ENCODE assay signal across 22 cellular contexts in the genomic region with DNA sequence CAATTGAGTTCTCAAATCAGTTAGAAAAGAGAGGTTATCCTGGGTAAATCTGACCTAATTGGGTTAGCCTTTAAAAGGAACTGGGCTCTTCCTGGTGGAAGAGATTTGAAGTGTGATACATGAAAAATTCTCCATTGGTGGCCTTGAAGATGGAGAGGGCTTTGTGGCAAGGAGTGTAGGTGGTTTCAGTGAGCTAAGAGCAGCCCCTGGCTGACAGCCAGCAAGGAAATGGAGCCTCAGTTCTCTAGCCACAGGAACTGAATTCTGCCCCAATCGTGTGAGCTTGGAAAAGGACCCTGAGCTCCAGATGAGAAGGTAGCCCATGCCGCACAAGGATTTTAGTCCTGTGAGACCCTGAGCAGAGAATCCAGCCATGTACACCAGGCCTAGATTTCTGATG. TPM values are rescaled to one million over a fixed set of nuclear protein-coding genes. Genes with fewer than 3 reads are reported as not detected.
DNase-seq lines count a peak whose midpoint lies in the region; ATAC-seq and TF ChIP-seq lines count a peak whose summit lies in the region.
"Had no signal": no experiment of that assay in that cellular context is flagged by ENCODE, and none has a peak within 500 bp of the region (broad histone marks: within the 10 kb centered on the region; RNA-seq: fewer than 3 reads in every experiment).

No MANE protein-coding gene starts in this region.

- H3K4me3 Mint-ChIP-seq in stimulated activated naive CD8-positive, alpha-beta T cell treated with anti-CD3 and anti-CD28 coated beads, Interleukin-15, amount 100 ng/mL, for 72 hours: no peak overlapping the region
- H3K4me3 Mint-ChIP-seq: activated CD8-positive, alpha-beta memory T cell treated with anti-CD3 and anti-CD28 coated beads, Interleukin-2, amount 10 ng/mL, durations not matched to agents 7 days and 5 days; CD8-positive, alpha-beta T cell; stimulated activated naive CD8-positive, alpha-beta T cell treated with anti-CD3 and anti-CD28 coated beads, Interleukin-15, Interleukin-2, amounts not matched to agents 100 ng/mL and 50 ng/mL, for 24 hours; T-helper 2 cell treated with Interferon-gamma antibody and Interleukin-4, amounts not matched to agents 5 μg/mL and 100 μg/mL, for 36 hours had no signal

- 58% methylated on average over 2 of the region's 2 CpGs for WGBS in esophagus muscularis mucosa

- DNase-seq in stimulated activated naive CD8-positive, alpha-beta T cell treated with anti-CD3 and anti-CD28 coated beads, Interleukin-15, amount 100 ng/mL, for 72 hours: no peak
- no peak for DNase-seq in stimulated activated naive CD8-positive, alpha-beta T cell treated with anti-CD3 and anti-CD28 coated beads, Interleukin-15, Interleukin-2, amounts not matched to agents 100 U/mL and 50 U/mL, for 24 hours
- peak; percentile 69 for DNase-seq in NCI-H82 treated with DMSO at 0.1 percent for 48 hours (lab: John Stamatoyannopoulos, UW; ENCODE audit: unreplicated experiment)
- peak; percentile 12 for DNase-seq in astrocyte of the spinal cord (ENCODE audit: low read depth, low spot score)
- no peak for DNase-seq in esophagus muscularis mucosa (ENCODE audit: extremely low spot score)
- no peak for DNase-seq in islet precursor cell
- no peak for DNase-seq in activated T-cell treated with anti-CD3 and anti-CD28 coated beads for 4 hours
- DNase-seq: activated CD4-positive, CD25-positive, alpha-beta regulatory T cell treated with anti-CD3 and anti-CD28 coated beads, Interleukin-2, amount 50 U/mL, for 72 hours; activated CD8-positive, alpha-beta memory T cell treated with anti-CD3 and anti-CD28 coated beads, Interleukin-2, amount 10 ng/mL, durations not matched to agents 7 days and 5 days; activated gamma-delta T cell; anterior cingulate cortex; CD8-positive, alpha-beta T cell; GF-D8; left ventricle myocardium superior; NK-92 treated with Interleukin-12 subunit alpha and Interleukin-12 subunit beta, amount 100 ng/mL, for 24 hours; nucleus accumbens; right cardiac atrium had no signal

- H3K9me3 ChIP-seq in esophagus muscularis mucosa: no peaks in the 10 kb centered on the region

- in situ Hi-C loops in astrocyte of the spinal cord (cut with HindIII; ENCODE audit: low sequenced_read_pairs): no loop called here

- peak; percentile 60 for ATAC-seq in stimulated activated naive CD8-positive, alpha-beta T cell treated with anti-CD3 and anti-CD28 coated beads, Interleukin-15, amount 100 ng/mL, for 72 hours
- ATAC-seq in stimulated activated naive CD8-positive, alpha-beta T cell treated with anti-CD3 and anti-CD28 coated beads, Interleukin-15, Interleukin-2, amounts not matched to agents 100 U/mL and 50 U/mL, for 24 hours: no peak
- no peak for ATAC-seq in GM21515 (IDR thresholded peaks at IDR 0.05; ENCODE audit: unreplicated experiment)
- ATAC-seq: activated CD8-positive, alpha-beta memory T cell treated with anti-CD3 and anti-CD28 coated beads, Interleukin-2, amount 10 ng/mL, durations not matched to agents 7 days and 5 days; CD8-positive, alpha-beta T cell; left ventricle myocardium superior; right cardiac atrium; Right ventricle myocardium inferior had no signal

- intact Hi-C loops in esophagus muscularis mucosa (cut with DNase I): no loop called here

- TF ChIP-seq POLR2A in esophagus muscularis mucosa (IDR thresholded peaks at IDR 0.05; ENCODE audit: low read depth): no peak

- no peak for TF ChIP-seq CTCF in astrocyte of the spinal cord (IDR thresholded peaks at IDR 0.05; ENCODE audit: low read depth, low read length)
- TF ChIP-seq CTCF in esophagus muscularis mucosa (IDR thresholded peaks at IDR 0.05): no peak

- no peak overlapping the region for H3K4me3 ChIP-seq in astrocyte of the spinal cord (ENCODE audit: low read depth, low read length)
- no peak overlapping the region for H3K4me3 ChIP-seq in esophagus muscularis mucosa
- H3K4me3 ChIP-seq: coronary artery had no signal

- H3K36me3 ChIP-seq in esophagus muscularis mucosa: no peaks in the 10 kb centered on the region

- H3K4me1 ChIP-seq in esophagus muscularis mucosa: no peaks in the 10 kb centered on the region

- H3K27ac Mint-ChIP-seq in stimulated activated naive CD8-positive, alpha-beta T cell treated with anti-CD3 and anti-CD28 coated beads, Interleukin-15, amount 100 ng/mL, for 72 hours: no peak overlapping the region
- H3K27ac Mint-ChIP-seq: activated CD8-positive, alpha-beta memory T cell treated with anti-CD3 and anti-CD28 coated beads, Interleukin-2, amount 10 ng/mL, durations not matched to agents 7 days and 5 days; CD8-positive, alpha-beta T cell; stimulated activated naive CD8-positive, alpha-beta T cell treated with anti-CD3 and anti-CD28 coated beads, Interleukin-15, Interleukin-2, amounts not matched to agents 100 ng/mL and 50 ng/mL, for 24 hours; T-helper 2 cell treated with Interferon-gamma antibody and Interleukin-4, amounts not matched to agents 5 μg/mL and 100 μg/mL, for 36 hours had no signal

- H3K27me3 ChIP-seq in esophagus muscularis mucosa: no peaks in the 10 kb centered on the region

- H3K9me3 Mint-ChIP-seq in stimulated activated naive CD8-positive, alpha-beta T cell treated with anti-CD3 and anti-CD28 coated beads, Interleukin-15, amount 100 ng/mL, for 72 hours: peaks cover 0 to 2% of the 10 kb centered on the region in 2 donors
- H3K9me3 Mint-ChIP-seq: CD8-positive, alpha-beta T cell; stimulated activated naive CD8-positive, alpha-beta T cell treated with anti-CD3 and anti-CD28 coated beads, Interleukin-15, Interleukin-2, amounts not matched to agents 100 ng/mL and 50 ng/mL, for 24 hours; T-helper 2 cell treated with Interferon-gamma antibody and Interleukin-4, amounts not matched to agents 5 μg/mL and 100 μg/mL, for 36 hours had no signal

- no peaks in the 10 kb centered on the region for H3K27me3 Mint-ChIP-seq in stimulated activated naive CD8-positive, alpha-beta T cell treated with anti-CD3 and anti-CD28 coated beads, Interleukin-15, amount 100 ng/mL, for 72 hours
- H3K27me3 Mint-ChIP-seq: stimulated activated naive CD8-positive, alpha-beta T cell treated with anti-CD3 and anti-CD28 coated beads, Interleukin-15, Interleukin-2, amounts not matched to agents 100 ng/mL and 50 ng/mL, for 24 hours had no signal

- H3K27ac ChIP-seq in esophagus muscularis mucosa (replicated peaks in 1 of 4): no peak overlapping the region
- H3K27ac ChIP-seq: coronary artery had no signal

- H3K4me1 Mint-ChIP-seq in stimulated activated naive CD8-positive, alpha-beta T cell treated with anti-CD3 and anti-CD28 coated beads, Interleukin-15, amount 100 ng/mL, for 72 hours: peaks cover 11% of the 10 kb centered on the region

- no peak for TF ChIP-seq EP300 in esophagus muscularis mucosa (IDR thresholded peaks at IDR 0.05)

RNA-seq across cellular contexts. Expression of a gene that starts 12.7 kb away (rescaled TPM):
- total RNA-seq in esophagus muscularis mucosa: 10 to 100 TPM; 36.3 to 60.5 (median 50.6) TPM

Comparison
In these comparisons a context has a peak if more than half of its experiments do, and no peak if none do; other contexts are left out.
1. DNase-seq: peak in NCI-H82 treated with DMSO at 0.1 percent for 48 hours (single experiment) and astrocyte of the spinal cord (single experiment); none in stimulated activated naive CD8-positive, alpha-beta T cell treated with anti-CD3 and anti-CD28 coated beads, Interleukin-15, amount 100 ng/mL, for 72 hours (0 of 2), stimulated activated naive CD8-positive, alpha-beta T cell treated with anti-CD3 and anti-CD28 coated beads, Interleukin-15, Interleukin-2, amounts not matched to agents 100 U/mL and 50 U/mL, for 24 hours (single experiment), esophagus muscularis mucosa (single experiment), islet precursor cell (single experiment) and activated T-cell treated with anti-CD3 and anti-CD28 coated beads for 4 hours (single experiment).